ENCODE assay signal across 8 cellular contexts in genomic region chr12:47812797-47813490, GRCh38. TPM values are rescaled to one million over a fixed set of nuclear protein-coding genes. Genes with fewer than 3 reads are reported as not detected.
A peak's percentile ranks its signal among the peaks of the same experiment; 100 is the strongest.
DNase-seq lines count a peak whose midpoint lies in the region; ATAC-seq, FAIRE-seq and TF ChIP-seq lines count a peak whose summit lies in the region.

No MANE protein-coding gene starts in this region.

- H3K4me3 ChIP-seq in astrocyte of the spinal cord (ENCODE audit: low read depth, low read length) (peak overlapping the region; percentile 28), iPS-18a (ENCODE audit: low read length) (peak overlapping the region; percentile 59), small intestine (ENCODE audit: low read depth in 1 of 2, low read length in 2 of 2) (peak overlapping the region in 1 of 2 donors; percentile 47)

- peak overlapping the region; percentile 61 for H3K9ac ChIP-seq in iPS-18a (ENCODE audit: low read length)

- FAIRE-seq in small intestine (lab: Jason Lieb, UNC) = no peak

- H3K4me1 ChIP-seq in iPS-18a (ENCODE audit: control insufficient read depth, low read depth, low read length) (peaks cover 72% of the 10 kb centered on the region), small intestine (ENCODE audit: control insufficient read depth in 2 of 2, insufficient read depth in 1 of 2, low read depth in 1 of 2, low read length in 1 of 2) (peaks cover 0 to 39% of the 10 kb centered on the region in 2 donors)

- no peak for TF ChIP-seq CTCF in astrocyte of the spinal cord (IDR thresholded peaks at IDR 0.05; ENCODE audit: low read depth, low read length)

- WGBS in small intestine, 3 donors = 0 to 1% (median 0%) methylated on average over 36 to 37 of the region's 37 CpGs

- DNase-seq in CD1c-positive myeloid dendritic cell (ENCODE audit: extremely low spot score) (peak; percentile 87), HT-29 (ENCODE audit: low spot score) (peak; percentile 71), T1000 (lab: John Stamatoyannopoulos, UW) (peak; percentile 83), astrocyte of the spinal cord (ENCODE audit: low read depth, low spot score) (peak; percentile 93), small intestine (peak; percentile 68), NCI-H2196 (lab: John Stamatoyannopoulos, UW; ENCODE audit: unreplicated experiment) (no peak)

- no peaks in the 10 kb centered on the region for H3K9me3 ChIP-seq in iPS-18a (ENCODE audit: control insufficient read depth, low read depth, low read length)
- no peaks in the 10 kb centered on the region for H3K9me3 ChIP-seq in small intestine (ENCODE audit: control insufficient read depth, low read depth)

- H3K36me3 ChIP-seq in iPS-18a (ENCODE audit: control insufficient read depth, low read depth, low read length) (peaks cover 3% of the 10 kb centered on the region), small intestine (ENCODE audit: control insufficient read depth in 2 of 2, insufficient read depth in 2 of 2, low read length in 2 of 2) (no peaks in the 10 kb centered on the region)

- in situ Hi-C loops in astrocyte of the spinal cord (cut with HindIII; ENCODE audit: low sequenced_read_pairs) = no loop called here

- H3K27ac ChIP-seq in iPS-18a (ENCODE audit: low read length) (peak overlapping the region; percentile 72), small intestine (ENCODE audit: low read depth in 1 of 2, low read length in 1 of 2) (peak overlapping the region; percentile 56 to 96)

- peak; percentile 55 for ATAC-seq in GM21360 (IDR thresholded peaks at IDR 0.05; ENCODE audit: unreplicated experiment)

- no peaks in the 10 kb centered on the region for H3K27me3 ChIP-seq in iPS-18a (ENCODE audit: control insufficient read depth, insufficient read depth, low read length)
- no peaks in the 10 kb centered on the region for H3K27me3 ChIP-seq in small intestine (ENCODE audit: control insufficient read depth in 2 of 2, insufficient read depth in 2 of 2, low read length in 2 of 2)

RNA-seq across cellular contexts. Expression of gene HDAC7, which starts 6.8 kb away (rescaled TPM):
- total RNA-seq in HT-29 (2014; rRNA removed; shearing (Covaris generic)) = 51.7 and 55.6 TPM in 2 replicates
- 10 to 100 TPM in 1 of 3 donors, 1 to 10 TPM in 2; 2.2 to 30.3 (median 6.2) TPM for polyA plus RNA-seq in small intestine

RNA-seq across cellular contexts. Expression of gene SLC48A1, which starts 39.9 kb away (rescaled TPM):
- total RNA-seq in HT-29 (2014; rRNA removed; shearing (Covaris generic)) = 31.1 and 35.7 TPM in 2 replicates
- 10 to 100 TPM in 1 of 3 donors, 1 to 10 TPM in 2; 5.1 to 12.1 (median 5.4) TPM for polyA plus RNA-seq in small intestine

RNA-seq across cellular contexts. Expression of gene RAPGEF3, which starts 54.3 kb away (rescaled TPM):
- 38.2 and 44.1 TPM in 2 replicates for total RNA-seq in HT-29 (2014; rRNA removed; shearing (Covaris generic))
- polyA plus RNA-seq in small intestine = 10 to 100 TPM in 1 of 3 donors, 1 to 10 TPM in 2; 2.5 to 19.8 (median 2.7) TPM
